Comparison of ENCODE assay signal across 6 cellular contexts in the genomic region with DNA sequence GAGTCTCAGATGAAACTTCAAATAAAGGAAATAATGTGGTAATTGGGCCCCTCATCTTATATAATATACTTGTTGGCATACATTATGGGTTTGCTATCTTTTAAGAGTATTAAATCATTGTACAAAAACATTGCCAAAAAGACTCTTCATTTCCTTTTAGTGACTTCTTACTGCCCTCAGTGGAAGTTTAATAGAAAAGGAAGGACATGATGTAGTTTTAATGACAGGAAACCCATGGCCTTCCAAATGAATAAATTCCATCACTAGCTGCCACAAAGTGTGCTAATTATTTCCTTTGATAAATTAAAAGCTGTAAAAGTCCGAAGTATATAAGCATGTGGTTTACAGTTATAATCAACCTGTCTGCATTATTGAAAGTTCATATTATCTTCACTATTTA.
"Had no signal": no experiment of that assay in that cellular context is flagged by ENCODE, and none has a peak within 500 bp of the region (broad histone marks: within the 10 kb centered on the region; RNA-seq: fewer than 3 reads in every experiment).

No MANE protein-coding gene starts in this region.

- DNase-seq: IMR-90, KBM-7, KG1 had no signal

- H3K4me3 ChIP-seq: K562 had no signal

- H3K27ac ChIP-seq: HL-60 had no signal

- ATAC-seq: HepG2, K562 had no signal
